ENCODE assay signal across 8 cellular contexts in genomic region chr3:152322756-152323155, GRCh38.
A peak's percentile ranks its signal among the peaks of the same experiment; 100 is the strongest.
DNase-seq lines count a peak whose midpoint lies in the region; ATAC-seq and TF ChIP-seq lines count a peak whose summit lies in the region.

No MANE protein-coding gene starts in this region.

- no peak for TF ChIP-seq CTCF in HEK293 (tag by site-specific recombination; IDR thresholded peaks at IDR 0.05)
- TF ChIP-seq CTCF in OCI-LY3 (IDR thresholded peaks at IDR 0.05; ENCODE audit: low read depth, low read length): no peak

- no peak for TF ChIP-seq POLR2A in GM18505 (IDR thresholded peaks at IDR 0.05; ENCODE audit: borderline replicate concordance, extremely low read depth, insufficient read depth, insufficient read length)

- H3K4me2 ChIP-seq in OCI-LY3 (ENCODE audit: low read length): peak overlapping the region; percentile 73

- H3K36me3 ChIP-seq in HEK293 (ENCODE audit: control insufficient read depth in 2 of 2, insufficient read depth in 1 of 2, low read length in 2 of 2) (no peaks in the 10 kb centered on the region), OCI-LY3 (replicated peaks; ENCODE audit: low read depth, low read length) (peaks cover 10% of the 10 kb centered on the region)

- H3K9ac ChIP-seq in OCI-LY3 (ENCODE audit: low read length): no peak overlapping the region

- CTCF ChIA-PET in HEK293 (lab: Yijun Ruan, JAX): no interaction called here

- H4K20me1 ChIP-seq in OCI-LY3 (ENCODE audit: insufficient read depth, low read length): peaks cover 76% of the 10 kb centered on the region

- H3K4me1 ChIP-seq in HEK293 (ENCODE audit: control insufficient read depth, insufficient read depth, low read length) (0 out of 2 replicates have a peak, but pooled peaks cover 3% of the 10 kb centered on the region), OCI-LY3 (ENCODE audit: low read length) (peaks cover 37% of the 10 kb centered on the region)

- H3K27ac ChIP-seq in HEK293 (ENCODE audit: extremely low read depth, low read depth, low read length) (no peak overlapping the region), OCI-LY3 (ENCODE audit: low read length) (peak overlapping the region; percentile 33)

- peaks cover 95% of the 10 kb centered on the region for H3K79me2 ChIP-seq in OCI-LY3 (ENCODE audit: low read length)

- ATAC-seq in GM18505 (IDR thresholded peaks at IDR 0.05; ENCODE audit: unreplicated experiment) (peak; percentile 52), GM21360 (IDR thresholded peaks at IDR 0.05; ENCODE audit: unreplicated experiment) (no peak)

- H3K9me3 ChIP-seq in HEK293 (ENCODE audit: control insufficient read depth, insufficient read depth, low read depth, low read length): no peaks in the 10 kb centered on the region
- H3K9me3 ChIP-seq in OCI-LY3 (ENCODE audit: insufficient read depth, low read length): no peaks in the 10 kb centered on the region

- POLR2A ChIA-PET in HEK293 (lab: Yijun Ruan, JAX): no interaction called here

- DNase-seq in iris pigment epithelial cell (ENCODE audit: low read depth) (peak; percentile 77), SKM-1 (lab: John Stamatoyannopoulos, UW; ENCODE audit: unreplicated experiment) (no peak), KG1 (lab: John Stamatoyannopoulos, UW) (no peak), NCI-H226 (no peak)

- H3K27me3 ChIP-seq in OCI-LY3 (ENCODE audit: low read depth, low read length): no peaks in the 10 kb centered on the region

- no peak overlapping the region for H3K4me3 ChIP-seq in HEK293 (ENCODE audit: low read depth, low read length)
- no peak overlapping the region for H3K4me3 ChIP-seq in OCI-LY3 (ENCODE audit: low read length)

- H2AFZ ChIP-seq in OCI-LY3 (ENCODE audit: low read depth, low read length): no peak overlapping the region

TF ChIP-seq in HEK293, 187 proteins besides CTCF, POLR2A, EP300 and RAD21:
- TF ChIP-seq ZNF610 (tag by site-specific recombination; IDR thresholded peaks at IDR 0.05; ENCODE audit: borderline replicate concordance) (no peak), ZNF785 (tag by site-specific recombination; IDR thresholded peaks at IDR 0.05) (no peak), SCRT2 (tag by site-specific recombination; IDR thresholded peaks at IDR 0.05) (0 out of 2 replicates have a peak, but pooled peaks have one; percentile 27), ZNF549 (tag by site-specific recombination; IDR thresholded peaks at IDR 0.05) (0 out of 2 replicates have a peak, but pooled peaks have one; percentile 17), ZEB2 (tag by site-specific recombination; IDR thresholded peaks at IDR 0.05) (no peak), ZNF239 (tag by site-specific recombination; IDR thresholded peaks at IDR 0.05) (no peak), ZNF501 (tag by site-specific recombination; IDR thresholded peaks at IDR 0.05) (no peak), ZNF561 (tag by site-specific recombination; IDR thresholded peaks at IDR 0.05; ENCODE audit: borderline replicate concordance) (no peak), WT1 (tag by site-specific recombination; IDR thresholded peaks at IDR 0.05) (no peak), ZNF510 (tag by site-specific recombination; IDR thresholded peaks at IDR 0.05; ENCODE audit: insufficient replicate concordance) (no peak), GFI1B (tag by site-specific recombination; IDR thresholded peaks at IDR 0.05) (no peak), KLF1 (tag by site-specific recombination; IDR thresholded peaks at IDR 0.05) (no peak), ZNF660 (tag by site-specific recombination; IDR thresholded peaks at IDR 0.05) (no peak), ZNF560 (tag by site-specific recombination; IDR thresholded peaks at IDR 0.05; ENCODE audit: borderline replicate concordance) (no peak), ZNF707 (tag by site-specific recombination; IDR thresholded peaks at IDR 0.05) (no peak), ZNF148 (tag by site-specific recombination; IDR thresholded peaks at IDR 0.05; ENCODE audit: borderline replicate concordance) (no peak)
